8 cellular contexts compared by ENCODE assay signal in genomic region chr19:40284501-40285352, GRCh38. TPM values are rescaled to one million over a fixed set of nuclear protein-coding genes. Genes with fewer than 3 reads are reported as not detected.
A peak's percentile ranks its signal among the peaks of the same experiment; 100 is the strongest.
DNase-seq lines count a peak whose midpoint lies in the region; ATAC-seq, FAIRE-seq and TF ChIP-seq lines count a peak whose summit lies in the region.

AKT2 (minus strand) TSS chr19:40285345; CDS start chr19:40265267, 20,078 bp downstream.

- H3F3A ChIP-seq in GM23338 (replicated peaks; ENCODE audit: low read depth) (peaks cover 12% of the 10 kb centered on the region), MM.1S (ENCODE audit: insufficient read depth, low read length) (peaks cover 4% of the 10 kb centered on the region)

- TF ChIP-seq CTCF in GM23338 (conservative IDR thresholded peaks at IDR 0.05; ENCODE audit: low read depth in 2 of 2) (no peak), MM.1S (IDR thresholded peaks at IDR 0.05; ENCODE audit: low read length) (no peak), VCaP (conservative IDR thresholded peaks at IDR 0.05) (no peak), mammary epithelial cell (conservative IDR thresholded peaks at IDR 0.05 in 1 of 2, IDR thresholded peaks at IDR 0.05 in 1 of 2; ENCODE audit: extremely low read depth in 1 of 2, insufficient read depth in 1 of 2, low read depth in 1 of 2, low read length in 2 of 2) (no peak), keratinocyte (optimal IDR thresholded peaks at IDR 0.05 in 1 of 3, IDR thresholded peaks at IDR 0.05 in 1 of 3, conservative IDR thresholded peaks at IDR 0.05 in 1 of 3; ENCODE audit: extremely low read depth in 1 of 3, insufficient read depth in 2 of 3, low read length in 3 of 3) (no peak)

- dilution Hi-C loops in mammary epithelial cell (cut with HindIII; ENCODE audit: low sequenced_read_pairs), result no loop called here
- dilution Hi-C loops in keratinocyte (cut with MboI; ENCODE audit: extremely low pct_ligation_motif_present, low sequenced_read_pairs), result no loop called here

- 3% methylated on average over 8 of the region's 84 CpGs for WGBS in mammary epithelial cell (ENCODE audit: low coverage, missing lambda C conversion rate)

- H3K4me2 ChIP-seq in GM23338 (peak within 1 kb of the TSS; percentile 98), MM.1S (ENCODE audit: low read depth, low read length) (peak within 1 kb of the TSS; percentile 88), mammary epithelial cell (ENCODE audit: insufficient read depth, low read depth, low read length) (peak within 1 kb of the TSS; percentile 87), keratinocyte (ENCODE audit: control insufficient read depth, extremely low read depth, insufficient read depth, low read depth, low read length) (peak within 1 kb of the TSS; percentile 80)

- ATAC-seq in GM23338, result peak; percentile 74

- H3K27me3 ChIP-seq in GM23338 (ENCODE audit: insufficient read depth) (no peaks in the 10 kb centered on the region), MM.1S (replicated peaks; ENCODE audit: insufficient read depth, low read length) (no peaks in the 10 kb centered on the region), mammary epithelial cell (ENCODE audit: insufficient read depth, low read length) (no peaks in the 10 kb centered on the region), keratinocyte (ENCODE audit: control insufficient read depth, extremely low read depth, insufficient read depth, low read length) (no peaks in the 10 kb centered on the region)

- H4K20me1 ChIP-seq in GM23338 (replicated peaks; ENCODE audit: insufficient read depth), result no peaks in the 10 kb centered on the region
- no peaks in the 10 kb centered on the region for H4K20me1 ChIP-seq in MM.1S (ENCODE audit: insufficient read depth, low read length)
- no peaks in the 10 kb centered on the region for H4K20me1 ChIP-seq in mammary epithelial cell (ENCODE audit: insufficient read depth, low read length)
- H4K20me1 ChIP-seq in keratinocyte (ENCODE audit: control insufficient read depth, extremely low read depth, insufficient read depth, low read length), result no peaks in the 10 kb centered on the region

- in situ Hi-C loops in mammary epithelial cell (cut with MboI; ENCODE audit: low sequenced_read_pairs in 2 of 2), result no loop called here

- H3K9ac ChIP-seq in MM.1S (ENCODE audit: low read length) (peak within 1 kb of the TSS; percentile 85), mammary epithelial cell (ENCODE audit: insufficient read depth, low read length) (peak within 1 kb of the TSS; percentile 81), keratinocyte (ENCODE audit: control insufficient read depth, extremely low read depth, insufficient read depth, low read length) (peak within 1 kb of the TSS; percentile 75)

- intact Hi-C loops in mammary epithelial cell (cut with micrococcal nuclease), result loop anchor here (5.0 kb wide), 1 partner anchor 63 kb away; the partner anchor contains the start of genes C19orf47 and PLD3

- H3K9me3 Mint-ChIP-seq in GM23338, result peaks cover 3% of the 10 kb centered on the region; the same call in 2 of the 3 replicates

- H3K36me3 Mint-ChIP-seq in GM23338 (ENCODE audit: low read depth), result no peaks in the 10 kb centered on the region

- H3K9me2 ChIP-seq in GM23338 (ENCODE audit: insufficient read depth), result no peaks in the 10 kb centered on the region
- no peaks in the 10 kb centered on the region for H3K9me2 ChIP-seq in MM.1S (replicated peaks; ENCODE audit: insufficient read depth, low read length)

- no peaks in the 10 kb centered on the region for H3K9me1 ChIP-seq in keratinocyte (ENCODE audit: control insufficient read depth, extremely low read depth, insufficient read depth, low read length)

- H3K4me1 ChIP-seq in GM23338 (ENCODE audit: insufficient read depth) (peaks cover 14% of the 10 kb centered on the region), MM.1S (ENCODE audit: low read length) (0 out of 2 replicates have a peak, but pooled peaks cover 10% of the 10 kb centered on the region), mammary epithelial cell (ENCODE audit: insufficient read depth, low read length) (peaks cover 30% of the 10 kb centered on the region), keratinocyte (ENCODE audit: control insufficient read depth, extremely low read depth, insufficient read depth, low read length) (peaks cover 29% of the 10 kb centered on the region)

- H3K4me3 ChIP-seq in GM23338 (peak within 1 kb of the TSS; percentile 98), MM.1S (ENCODE audit: low read length) (peak within 1 kb of the TSS; percentile 74), mammary epithelial cell (replicated peaks in 1 of 3; ENCODE audit: insufficient read depth in 1 of 3, low read depth in 2 of 3, low read length in 3 of 3) (peak within 1 kb of the TSS; percentile 60 to 93 (median 89)), keratinocyte (ENCODE audit: control insufficient read depth in 2 of 3, extremely low read depth in 1 of 3, insufficient read depth in 2 of 3, low read depth in 1 of 3, low read length in 3 of 3) (peak within 1 kb of the TSS; percentile 81 to 85 (median 82))

- no TSS peak for BruUV-seq in mammary epithelial cell (replicated peaks; lab: Mats Ljungman, UMichigan)

- H3K27me3 Mint-ChIP-seq in GM23338 (ENCODE audit: insufficient read depth, low read depth, poor library complexity), result peaks cover 15% of the 10 kb centered on the region

- H3K4me1 Mint-ChIP-seq in GM23338, result peaks cover 48% of the 10 kb centered on the region

- FAIRE-seq in keratinocyte (lab: Jason Lieb, UNC), result no peak

- H3K9me3 ChIP-seq in MM.1S (replicated peaks; ENCODE audit: insufficient read depth, low read length) (no peaks in the 10 kb centered on the region), mammary epithelial cell (replicated peaks; ENCODE audit: insufficient read depth, low read length) (no peaks in the 10 kb centered on the region), keratinocyte (ENCODE audit: control insufficient read depth, low read depth, low read length) (no peaks in the 10 kb centered on the region)

- peak; percentile 72 for DNase-seq in GDM1 (lab: John Stamatoyannopoulos, UW)
- DNase-seq in GM23338 (ENCODE audit: low spot score), result peak; percentile 88
- peak; percentile 42 for DNase-seq in MM.1S
- peak; percentile 9 for DNase-seq in mammary epithelial cell
- no peak for DNase-seq in keratinocyte (ENCODE audit: low read depth, low spot score)
- DNase-seq in stimulated activated CD4-positive, alpha-beta T cell treated with anti-CD3 and anti-CD28 coated beads, Interleukin-15, amount 100 ng/mL, for 24 hours, result peak; percentile 64
- DNase-seq in T1000 (lab: John Stamatoyannopoulos, UW), result no peak

- CTCF ChIA-PET in mammary epithelial cell (lab: Charles Lee; ENCODE audit: low non-redundant PET), result no interaction called here

- H2AFZ ChIP-seq in GM23338 (peak within 1 kb of the TSS; percentile 91), MM.1S (ENCODE audit: low read length) (peak within 1 kb of the TSS; percentile 90), mammary epithelial cell (ENCODE audit: low read depth, low read length) (peak within 1 kb of the TSS; percentile 98), keratinocyte (ENCODE audit: control insufficient read depth, low read length) (peak within 1 kb of the TSS; percentile 83)

- H3K79me2 ChIP-seq in GM23338 (replicated peaks; ENCODE audit: insufficient read depth), result peaks cover 50% of the 10 kb centered on the region
- peaks cover 53% of the 10 kb centered on the region for H3K79me2 ChIP-seq in MM.1S (ENCODE audit: low read length)
- H3K79me2 ChIP-seq in mammary epithelial cell (ENCODE audit: insufficient read depth, low read length), result peaks cover 54% of the 10 kb centered on the region
- peaks cover 53% of the 10 kb centered on the region for H3K79me2 ChIP-seq in keratinocyte (ENCODE audit: control insufficient read depth, insufficient read depth, low read length)

- H3K27ac Mint-ChIP-seq in GM23338, result peak within 1 kb of the TSS; percentile 100

- H3K27ac ChIP-seq in GM23338 (ENCODE audit: low read depth), result peak within 1 kb of the TSS; percentile 93
- H3K27ac ChIP-seq in MM.1S (ENCODE audit: low read length), result peak within 1 kb of the TSS; percentile 85
- peak within 1 kb of the TSS; percentile 97 for H3K27ac ChIP-seq in VCaP
- peak within 1 kb of the TSS; percentile 76 for H3K27ac ChIP-seq in mammary epithelial cell (ENCODE audit: insufficient read depth, low read depth, low read length)
- peak within 1 kb of the TSS; percentile 79 for H3K27ac ChIP-seq in keratinocyte (ENCODE audit: control insufficient read depth, insufficient read depth, low read length)

- H3K36me3 ChIP-seq in GM23338 (ENCODE audit: insufficient read depth) (no peaks in the 10 kb centered on the region), MM.1S (replicated peaks; ENCODE audit: insufficient read depth, low read length) (no peaks in the 10 kb centered on the region), mammary epithelial cell (ENCODE audit: insufficient read depth, low read length) (no peaks in the 10 kb centered on the region), keratinocyte (ENCODE audit: control insufficient read depth in 2 of 2, extremely low read depth in 1 of 2, insufficient read depth in 2 of 2, low read length in 2 of 2) (peaks cover 3 to 9% of the 10 kb centered on the region in 2 experiments)

- peak within 1 kb of the TSS; percentile 92 for H3K4me3 Mint-ChIP-seq in GM23338

TF ChIP-seq in GM23338, 12 proteins besides CTCF, POLR2A, EP300 and RAD21 (continues in another document):
- TF ChIP-seq POLR2AphosphoS5 (IDR thresholded peaks at IDR 0.05; ENCODE audit: low read depth), result peak; percentile 28
- TF ChIP-seq EZH2phosphoT487 (IDR thresholded peaks at IDR 0.05; ENCODE audit: unreplicated experiment), result no peak
- TF ChIP-seq EZH2 (IDR thresholded peaks at IDR 0.05; ENCODE audit: low read depth, unreplicated experiment), result no peak
- TF ChIP-seq STAT1 (IDR thresholded peaks at IDR 0.05; ENCODE audit: unreplicated experiment), result no peak
- no peak for TF ChIP-seq JUNB (IDR thresholded peaks at IDR 0.05; ENCODE audit: unreplicated experiment)

RNA-seq across cellular contexts. Expression of gene AKT2, which starts in this region (rescaled TPM):
- 105 and 123 TPM in 2 replicates for total RNA-seq in GM23338 (2014; rRNA removed; shearing (Covaris generic))
- polyA plus RNA-seq in GM23338 (2016; fragmentation: Nextera tagmentation; extraction: Ambion mirVana) (16.6 and 17.6 TPM in 2 replicates), mammary epithelial cell (116 TPM), keratinocyte (95.5 to 142 TPM (median 108 TPM) in 3 replicates)
- 100 to 1,000 TPM in 1 of 2 donors, 10 to 100 TPM in 1; 87.5 to 124 TPM for total RNA-seq in mammary epithelial cell
- polyA minus RNA-seq in mammary epithelial cell (261 TPM), keratinocyte (157 to 260 TPM (median 168 TPM) in 3 replicates)
- polyA plus RNA-seq in keratinocyte (2011; ENCODE audit: low read depth), result 21.2 TPM
- polyA plus RNA-seq in keratinocyte (2011; cell fraction: cytosol; rRNA removed), result 68.9 and 93.3 TPM in 2 replicates
- 125 and 153 TPM in 2 replicates for polyA plus RNA-seq in keratinocyte (2011; cell fraction: nucleus; rRNA removed)
- polyA plus RNA-seq in keratinocyte (2012; ENCODE audit: low replicate concordance), result 43.5 and 101 TPM in 2 replicates
- polyA minus RNA-seq in keratinocyte (2011; cell fraction: cytosol; rRNA and poly(A)+ RNA removed), result 129 TPM
- 46.3 and 65.6 TPM in 2 replicates for polyA minus RNA-seq in keratinocyte (2011; cell fraction: nucleus; rRNA and poly(A)+ RNA removed)

Comparison
In these comparisons a context has a peak if more than half of its experiments do, and no peak if none do; other contexts are left out.
1. DNase-seq: peak in GDM1 (single experiment), GM23338 (single experiment), MM.1S (single experiment), mammary epithelial cell (single experiment) and stimulated activated CD4-positive, alpha-beta T cell treated with anti-CD3 and anti-CD28 coated beads, Interleukin-15, amount 100 ng/mL, for 24 hours (single experiment); none in keratinocyte (single experiment) and T1000 (single experiment).
2. Peak in every context shown above with its lines, with median percentiles within 50 percentile points of each other: H2AFZ ChIP-seq, H3K27ac ChIP-seq, H3K4me2 ChIP-seq, H3K4me3 ChIP-seq and H3K9ac ChIP-seq.